Comparison of ENCODE assay signal across 23 cellular contexts in the genomic region with DNA sequence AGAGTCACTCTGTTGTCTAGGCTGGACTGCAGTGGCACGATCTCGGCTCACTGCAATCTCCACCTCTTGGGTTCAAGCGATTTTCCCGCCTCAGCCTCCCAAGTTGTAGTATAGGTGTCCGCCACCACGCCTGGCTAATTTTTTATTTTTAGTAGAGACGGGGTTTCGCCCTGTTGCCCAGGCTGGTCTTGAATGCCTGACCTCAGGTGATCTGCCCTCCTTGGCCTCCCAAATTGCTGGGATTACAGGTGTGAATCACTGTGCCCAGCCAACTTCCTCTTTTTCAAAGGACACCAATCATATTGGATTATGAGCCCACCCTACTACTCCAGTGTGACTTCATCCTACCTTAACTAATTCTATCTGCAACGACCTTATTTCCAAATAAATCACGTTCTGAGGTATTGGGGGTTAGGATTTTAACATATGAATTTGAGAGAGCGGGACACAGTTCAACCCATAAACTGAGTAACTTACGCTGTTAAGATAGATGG. TPM values are rescaled to one million over a fixed set of nuclear protein-coding genes. Genes with fewer than 3 reads are reported as not detected.
DNase-seq lines count a peak whose midpoint lies in the region; ATAC-seq and TF ChIP-seq lines count a peak whose summit lies in the region.
"Had no signal": no experiment of that assay in that cellular context is flagged by ENCODE, and none has a peak within 500 bp of the region (broad histone marks: within the 10 kb centered on the region; RNA-seq: fewer than 3 reads in every experiment).

No MANE protein-coding gene starts in this region.

- ATAC-seq in CD8-positive, alpha-beta T cell, result no peak
- ATAC-seq in memory B cell (ENCODE audit: low read depth), result no peak
- ATAC-seq in gastroesophageal sphincter, result no peak
- ATAC-seq: body of pancreas had no signal

- H3K4me3 ChIP-seq in BLaER1 treated with 17β-estradiol and CSF1 and Interleukin-3, amounts not matched to agents 10 nM and 100 nM, result no peak overlapping the region
- no peak overlapping the region for H3K4me3 ChIP-seq in CD8-positive, alpha-beta T cell (ENCODE audit: low read depth, low read length)
- H3K4me3 ChIP-seq in gastroesophageal sphincter (no peak overlapping the region), prostate gland (no peak overlapping the region)
- H3K4me3 ChIP-seq: body of pancreas, colonic mucosa, skin epidermis had no signal

- CTCF ChIA-PET in CD8-positive, alpha-beta T cell (lab: Charles Lee), result no interaction called here
- CTCF ChIA-PET in activated CD4-positive, alpha-beta memory T cell treated with anti-CD3 and anti-CD28 coated beads, Interleukin-2, amount 10 ng/mL, durations not matched to agents 7 days and 5 days (lab: Charles Lee), result no interaction called here

- H3K9me3 Mint-ChIP-seq in CD8-positive, alpha-beta T cell, result no peaks in the 10 kb centered on the region
- no peaks in the 10 kb centered on the region for H3K9me3 Mint-ChIP-seq in activated CD4-positive, alpha-beta memory T cell treated with anti-CD3 and anti-CD28 coated beads, Interleukin-2, amount 10 ng/mL, durations not matched to agents 7 days and 5 days
- no peaks in the 10 kb centered on the region for H3K9me3 Mint-ChIP-seq in memory B cell
- H3K9me3 Mint-ChIP-seq: nephron had no signal

- no peak for TF ChIP-seq CTCF in CD8-positive, alpha-beta T cell (IDR thresholded peaks at IDR 0.05)
- TF ChIP-seq CTCF in gastroesophageal sphincter (IDR thresholded peaks at IDR 0.05) (no peak), prostate gland (IDR thresholded peaks at IDR 0.05) (no peak)

- TF ChIP-seq POLR2A in gastroesophageal sphincter (IDR thresholded peaks at IDR 0.05) (no peak), prostate gland (IDR thresholded peaks at IDR 0.05) (no peak)

- no peaks in the 10 kb centered on the region for H3K27me3 ChIP-seq in BLaER1 treated with 17β-estradiol and CSF1 and Interleukin-3, amounts not matched to agents 10 nM and 100 nM
- H3K27me3 ChIP-seq in CD8-positive, alpha-beta T cell (ENCODE audit: insufficient read depth, low read length), result no peaks in the 10 kb centered on the region
- no peaks in the 10 kb centered on the region for H3K27me3 ChIP-seq in gastroesophageal sphincter
- no peaks in the 10 kb centered on the region for H3K27me3 ChIP-seq in prostate gland (replicated peaks; ENCODE audit: insufficient read depth)
- H3K27me3 ChIP-seq: body of pancreas, colonic mucosa had no signal

- intact Hi-C loops in CD8-positive, alpha-beta T cell (cut with DNase I, micrococcal nuclease), result no loop called here
- intact Hi-C loops in prostate gland (cut with DNase I), result no loop called here

- H4K20me1 ChIP-seq in BLaER1 treated with 17β-estradiol and CSF1 and Interleukin-3, amounts not matched to agents 10 nM and 100 nM, result peaks cover 0 to 27% (median 0%) of the 10 kb centered on the region in 11 experiments; a peak in 2 of 22 replicates

- peak overlapping the region in 4 of 11 experiments; percentile 44 to 67 (median 60); a peak in 7 of 22 replicates for H3K9ac ChIP-seq in BLaER1 treated with 17β-estradiol and CSF1 and Interleukin-3, amounts not matched to agents 10 nM and 100 nM

- peak overlapping the region; percentile 86 to 98 (median 95) for H3K4me2 ChIP-seq in BLaER1 treated with 17β-estradiol and CSF1 and Interleukin-3, amounts not matched to agents 10 nM and 100 nM

- H3K36me3 Mint-ChIP-seq in CD8-positive, alpha-beta T cell, result peaks cover 58% of the 10 kb centered on the region
- peaks cover 78% of the 10 kb centered on the region for H3K36me3 Mint-ChIP-seq in activated CD4-positive, alpha-beta memory T cell treated with anti-CD3 and anti-CD28 coated beads, Interleukin-2, amount 10 ng/mL, durations not matched to agents 7 days and 5 days (ENCODE audit: low read depth)
- peaks cover 29% of the 10 kb centered on the region for H3K36me3 Mint-ChIP-seq in memory B cell

- H3K4me3 Mint-ChIP-seq in CD8-positive, alpha-beta T cell, result peak overlapping the region; percentile 49
- peak overlapping the region; percentile 24 for H3K4me3 Mint-ChIP-seq in activated CD4-positive, alpha-beta memory T cell treated with anti-CD3 and anti-CD28 coated beads, Interleukin-2, amount 10 ng/mL, durations not matched to agents 7 days and 5 days
- H3K4me3 Mint-ChIP-seq in memory B cell, result peak overlapping the region; percentile 60
- H3K4me3 Mint-ChIP-seq: nephron had no signal

- POLR2A ChIA-PET in CD8-positive, alpha-beta T cell (lab: Charles Lee), result interaction anchor here (1.3 kb wide), 1 partner anchor 16 kb away, joined by 3 read pairs; no protein-coding TSS in a partner anchor
- POLR2A ChIA-PET in activated CD4-positive, alpha-beta memory T cell treated with anti-CD3 and anti-CD28 coated beads, Interleukin-2, amount 10 ng/mL, durations not matched to agents 7 days and 5 days (lab: Charles Lee), result no interaction called here

- no peaks in the 10 kb centered on the region for H3K27me3 Mint-ChIP-seq in CD8-positive, alpha-beta T cell (ENCODE audit: low read depth)
- no peaks in the 10 kb centered on the region for H3K27me3 Mint-ChIP-seq in activated CD4-positive, alpha-beta memory T cell treated with anti-CD3 and anti-CD28 coated beads, Interleukin-2, amount 10 ng/mL, durations not matched to agents 7 days and 5 days
- no peaks in the 10 kb centered on the region for H3K27me3 Mint-ChIP-seq in memory B cell

- H3K4me1 Mint-ChIP-seq in CD8-positive, alpha-beta T cell (ENCODE audit: low read depth), result peaks cover 78% of the 10 kb centered on the region
- peaks cover 64% of the 10 kb centered on the region for H3K4me1 Mint-ChIP-seq in activated CD4-positive, alpha-beta memory T cell treated with anti-CD3 and anti-CD28 coated beads, Interleukin-2, amount 10 ng/mL, durations not matched to agents 7 days and 5 days
- H3K4me1 Mint-ChIP-seq in memory B cell, result peaks cover 55% of the 10 kb centered on the region

- no peaks in the 10 kb centered on the region for H3K9me3 ChIP-seq in BLaER1 treated with 17β-estradiol and CSF1 and Interleukin-3, amounts not matched to agents 10 nM and 100 nM (replicated peaks in 1 of 11)
- no peaks in the 10 kb centered on the region for H3K9me3 ChIP-seq in CD8-positive, alpha-beta T cell (ENCODE audit: low read length)
- H3K9me3 ChIP-seq in gastroesophageal sphincter (no peaks in the 10 kb centered on the region), prostate gland (no peaks in the 10 kb centered on the region)
- H3K9me3 ChIP-seq: body of pancreas, colonic mucosa had no signal

- peaks cover 50 to 63% (median 56%) of the 10 kb centered on the region in 10 experiments for H3K4me1 ChIP-seq in BLaER1 treated with 17β-estradiol and CSF1 and Interleukin-3, amounts not matched to agents 10 nM and 100 nM
- H3K4me1 ChIP-seq in CD8-positive, alpha-beta T cell (ENCODE audit: insufficient read depth, low read length), result peaks cover 87% of the 10 kb centered on the region
- H3K4me1 ChIP-seq in gastroesophageal sphincter (peaks cover 2 to 26% (median 8%) of the 10 kb centered on the region in 3 donors), prostate gland (replicated peaks) (peaks cover 10% of the 10 kb centered on the region)

- WGBS in gastroesophageal sphincter (ENCODE audit: low coverage in 1 of 2), 2 donors, result 90 to 97% methylated on average over 5 to 9 of the region's 12 CpGs
- WGBS in prostate gland, result 94% methylated on average over 12 of the region's 12 CpGs

- no peak for DNase-seq in CD8-positive, alpha-beta T cell
- no peak for DNase-seq in activated CD4-positive, alpha-beta memory T cell treated with anti-CD3 and anti-CD28 coated beads, Interleukin-2, amount 10 ng/mL, durations not matched to agents 7 days and 5 days
- DNase-seq in memory B cell (ENCODE audit: low spot score in 2 of 2) (no peak), NCI-H526 (lab: John Stamatoyannopoulos, UW) (no peak), cerebellar cortex (ENCODE audit: low spot score) (no peak), prostate gland (ENCODE audit: low spot score) (no peak)
- DNase-seq: activated CD4-positive, alpha-beta T cell treated with anti-CD3 and anti-CD28 coated beads, Interleukin-2, amount 50 U/mL, for 48 hours; activated effector memory CD4-positive, alpha-beta T cell treated with anti-CD3 and anti-CD28 coated beads, Interleukin-2, amount 50 U/mL, for 16 hours; body of pancreas; colonic mucosa; DMS 273 treated with DMSO at 0.1 percent for 48 hours; hypothalamus; mammary epithelial cell; NCI-H1417 treated with DMSO at 0.1 percent for 48 hours; NCI-H2171 treated with DMSO at 0.1 percent for 48 hours; stimulated activated CD4-positive, alpha-beta T cell treated with anti-CD3 and anti-CD28 coated beads, Interleukin-4, amount 100 ng/mL, for 1 hour had no signal

- H3K27ac Mint-ChIP-seq in CD8-positive, alpha-beta T cell, result peak overlapping the region; percentile 90
- H3K27ac Mint-ChIP-seq in activated CD4-positive, alpha-beta memory T cell treated with anti-CD3 and anti-CD28 coated beads, Interleukin-2, amount 10 ng/mL, durations not matched to agents 7 days and 5 days, result peak overlapping the region; percentile 16
- H3K27ac Mint-ChIP-seq in memory B cell, result peak overlapping the region; percentile 92
- H3K27ac Mint-ChIP-seq: nephron, progenitor cell of endocrine pancreas had no signal

- 0 out of 22 replicates have a peak, but pooled peaks cover 0 to 3% (median 0%) of the 10 kb centered on the region in 11 experiments for H3K36me3 ChIP-seq in BLaER1 treated with 17β-estradiol and CSF1 and Interleukin-3, amounts not matched to agents 10 nM and 100 nM
- peaks cover 18% of the 10 kb centered on the region for H3K36me3 ChIP-seq in CD8-positive, alpha-beta T cell (ENCODE audit: insufficient read depth, low read length)
- no peaks in the 10 kb centered on the region for H3K36me3 ChIP-seq in gastroesophageal sphincter
- H3K36me3 ChIP-seq in prostate gland, result no peaks in the 10 kb centered on the region
- H3K36me3 ChIP-seq: colonic mucosa had no signal

- H3K27ac ChIP-seq in BLaER1 treated with 17β-estradiol and CSF1 and Interleukin-3, amounts not matched to agents 10 nM and 100 nM, result peak overlapping the region in 9 of 11 experiments; percentile 48 to 96 (median 93); a peak in 19 of 22 replicates
- no peak overlapping the region for H3K27ac ChIP-seq in CD8-positive, alpha-beta T cell (ENCODE audit: low read depth, low read length)
- no peak overlapping the region for H3K27ac ChIP-seq in gastroesophageal sphincter
- H3K27ac ChIP-seq in prostate gland, result no peak overlapping the region
- H3K27ac ChIP-seq: body of pancreas, RWPE1 had no signal

- no peak for TF ChIP-seq EP300 in gastroesophageal sphincter (IDR thresholded peaks at IDR 0.05)

RNA-seq across cellular contexts. Expression of a gene that starts 3.2 kb away (rescaled TPM):
- 10 to 100 TPM; 89.2 to 93.4 TPM for total RNA-seq in CD8-positive, alpha-beta T cell
- 100 to 1,000 TPM; 337 to 338 TPM for total RNA-seq in activated CD4-positive, alpha-beta memory T cell treated with anti-CD3 and anti-CD28 coated beads, Interleukin-2, amount 10 ng/mL, durations not matched to agents 7 days and 5 days
- total RNA-seq in gastroesophageal sphincter (1 to 10 TPM; 2.5 to 8.7 (median 5.9) TPM), prostate gland (10 to 100 TPM in 1 of 2 donors, 1 to 10 TPM in 1; 6.9 to 16.3 TPM)
- total RNA-seq: temporal lobe had no signal

RNA-seq across cellular contexts. Expression of a gene that starts 20.9 kb away (rescaled TPM):
- 10 to 100 TPM; 26.9 to 27.7 TPM for total RNA-seq in CD8-positive, alpha-beta T cell
- 10 to 100 TPM; 32.7 to 33.5 TPM for total RNA-seq in activated CD4-positive, alpha-beta memory T cell treated with anti-CD3 and anti-CD28 coated beads, Interleukin-2, amount 10 ng/mL, durations not matched to agents 7 days and 5 days
- total RNA-seq in gastroesophageal sphincter (10 to 100 TPM; 11.0 to 23.4 (median 18.1) TPM), prostate gland (10 to 100 TPM; 20.4 to 30.4 TPM)

Comparison
In these comparisons a context has a peak if more than half of its experiments do, and no peak if none do; other contexts are left out.
1. H3K27ac ChIP-seq: peak in BLaER1 treated with 17β-estradiol and CSF1 and Interleukin-3, amounts not matched to agents 10 nM and 100 nM (9 of 11); none in CD8-positive, alpha-beta T cell (single experiment), gastroesophageal sphincter (0 of 4) and prostate gland (0 of 2).
2. H3K27ac Mint-ChIP-seq: peak in every context shown above with its lines; median percentile 92 in memory B cell; 90 in CD8-positive, alpha-beta T cell; 16 in activated CD4-positive, alpha-beta memory T cell treated with anti-CD3 and anti-CD28 coated beads, Interleukin-2, amount 10 ng/mL, durations not matched to agents 7 days and 5 days.
3. RNA of a gene that starts 3.2 kb away (total RNA-seq): 337 to 338 TPM in activated CD4-positive, alpha-beta memory T cell treated with anti-CD3 and anti-CD28 coated beads, Interleukin-2, amount 10 ng/mL, durations not matched to agents 7 days and 5 days and 89.2 to 93.4 TPM in CD8-positive, alpha-beta T cell; 6.9 to 16.3 TPM in prostate gland and 2.5 to 8.7 TPM in gastroesophageal sphincter; every median in the first group is over 4 times any median in the second.
4. Peak in every context shown above with its lines, with median percentiles within 50 percentile points of each other: H3K4me3 Mint-ChIP-seq.